In the genomic region with DNA sequence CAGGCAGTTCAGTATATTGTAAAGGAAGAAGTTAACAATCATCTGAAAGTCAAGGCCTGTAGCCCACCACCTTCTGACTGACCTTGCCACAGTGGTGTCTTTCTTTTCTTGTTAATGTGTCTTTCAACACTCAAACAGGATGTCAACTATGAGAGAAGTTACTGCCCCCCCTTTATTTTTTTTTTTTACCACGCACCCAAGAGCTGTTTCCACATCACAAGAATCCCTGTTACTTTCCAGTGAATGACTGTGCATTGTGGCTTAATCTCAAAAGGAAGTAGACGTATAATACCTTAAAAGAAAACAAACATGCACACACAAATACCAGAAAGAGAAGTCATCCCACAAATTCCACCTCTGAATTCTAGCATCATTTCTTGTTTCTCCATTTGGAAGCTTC, we compare ENCODE assay signal across 9 cellular contexts.
DNase-seq lines count a peak whose midpoint lies in the region; ATAC-seq and TF ChIP-seq lines count a peak whose summit lies in the region.
"Had no signal": no experiment of that assay in that cellular context is flagged by ENCODE, and none has a peak within 500 bp of the region (broad histone marks: within the 10 kb centered on the region; RNA-seq: fewer than 3 reads in every experiment).

No MANE protein-coding gene starts in this region.

- H2BK12ac ChIP-seq in mesenchymal stem cell (ENCODE audit: low read length in 2 of 2) = no peak overlapping the region

- no peak overlapping the region for H4K8ac ChIP-seq in mesenchymal stem cell (ENCODE audit: low read length)

- H2BK120ac ChIP-seq in mesenchymal stem cell (ENCODE audit: low read depth, low read length) = no peak overlapping the region

- no peak overlapping the region for H3K4ac ChIP-seq in mesenchymal stem cell (ENCODE audit: low read depth in 1 of 2, low read length in 2 of 2)

- H2AFZ ChIP-seq in mesenchymal stem cell (ENCODE audit: low read depth, low read length) = no peak overlapping the region

- no peak overlapping the region for H2AK5ac ChIP-seq in mesenchymal stem cell (ENCODE audit: low read length, severe bottlenecking)

- no peak for ATAC-seq in GM18505 (IDR thresholded peaks at IDR 0.05; ENCODE audit: unreplicated experiment)
- no peak for ATAC-seq in HG02623 (IDR thresholded peaks at IDR 0.05; ENCODE audit: unreplicated experiment)
- no peak for ATAC-seq in GM21576 (IDR thresholded peaks at IDR 0.05; ENCODE audit: unreplicated experiment)

- no peak overlapping the region for H4K91ac ChIP-seq in mesenchymal stem cell (ENCODE audit: low read length)

- TF ChIP-seq POLR2A in GM18505 (IDR thresholded peaks at IDR 0.05; ENCODE audit: borderline replicate concordance, extremely low read depth, insufficient read depth, insufficient read length) = no peak

- no peak overlapping the region for H3K4me3 ChIP-seq in Jurkat, Clone E6-1 (ENCODE audit: low read length)
- H3K4me3 ChIP-seq in brain microvascular endothelial cell (ENCODE audit: low read depth, low read length) (no peak overlapping the region), mesenchymal stem cell (ENCODE audit: insufficient read depth in 1 of 2, low read depth in 1 of 2, low read length in 2 of 2) (no peak overlapping the region)

- WGBS in mesenchymal stem cell = 6% methylated on average over 1 of the region's 2 CpGs

- H3K27me3 ChIP-seq in brain microvascular endothelial cell (replicated peaks) (no peaks in the 10 kb centered on the region), mesenchymal stem cell (ENCODE audit: control insufficient read depth in 1 of 2, insufficient read depth in 1 of 2, low read length in 2 of 2) (no peaks in the 10 kb centered on the region)

- H3K79me1 ChIP-seq in mesenchymal stem cell (replicated peaks; ENCODE audit: low read length, poor library complexity, severe bottlenecking) = peaks cover 11% of the 10 kb centered on the region

- no peak overlapping the region for H3K9ac ChIP-seq in mesenchymal stem cell (ENCODE audit: low read length)

- H3K4me1 ChIP-seq in mesenchymal stem cell (ENCODE audit: control insufficient read depth, insufficient read depth, low read depth, low read length) = peaks cover 12% of the 10 kb centered on the region

- no peak overlapping the region for H2BK15ac ChIP-seq in mesenchymal stem cell (ENCODE audit: low read depth, poor library complexity, severe bottlenecking)

- in situ Hi-C loops in brain microvascular endothelial cell (cut with HindIII; ENCODE audit: low pct_ligation_motif_present, low sequenced_read_pairs) = no loop called here

- H3K23ac ChIP-seq in mesenchymal stem cell (ENCODE audit: low read length in 2 of 2) = no peak overlapping the region

- H3K18ac ChIP-seq in mesenchymal stem cell (ENCODE audit: low read depth in 1 of 2, low read length in 2 of 2) = peak overlapping the region in 1 of 2 experiments; percentile 20

- no peak overlapping the region for H3K14ac ChIP-seq in mesenchymal stem cell (ENCODE audit: low read length in 2 of 2)

- H3K4me2 ChIP-seq in mesenchymal stem cell (ENCODE audit: low read length, poor library complexity, severe bottlenecking) = no peak overlapping the region

- no peaks in the 10 kb centered on the region for H3K9me3 ChIP-seq in mesenchymal stem cell (ENCODE audit: control insufficient read depth, low read length)

- H3K27ac ChIP-seq in brain microvascular endothelial cell (peak overlapping the region; percentile 85), mesenchymal stem cell (ENCODE audit: low read length, poor library complexity, severe bottlenecking) (peak overlapping the region; percentile 92)

- DNase-seq in AML-193 (lab: John Stamatoyannopoulos, UW) (peak; percentile 15 to 24), brain microvascular endothelial cell (peak; percentile 82), mesenchymal stem cell (peak; percentile 91)
- peak; percentile 17 for DNase-seq in Jurkat, Clone E6-1 (ENCODE audit: low read depth, low spot score)
- DNase-seq in stimulated activated CD4-positive, alpha-beta T cell treated with anti-CD3 and anti-CD28 coated beads, Interleukin-12 subunit alpha, Interleukin-12 subunit beta, amount 100 ng/mL, for 4 hours = no peak
- DNase-seq: activated gamma-delta T cell treated with Interleukin-2 at 50 U/mL for 16 hours had no signal

- no peak for TF ChIP-seq CTCF in brain microvascular endothelial cell (IDR thresholded peaks at IDR 0.05; ENCODE audit: low read depth, low read length, missing control alignments)

- H2BK5ac ChIP-seq in mesenchymal stem cell (ENCODE audit: low read depth, low read length, poor library complexity, severe bottlenecking) = no peak overlapping the region

- H3K36me3 ChIP-seq in brain microvascular endothelial cell (replicated peaks) = no peaks in the 10 kb centered on the region
- no peaks in the 10 kb centered on the region for H3K36me3 ChIP-seq in mesenchymal stem cell (ENCODE audit: control insufficient read depth in 1 of 2, insufficient read depth in 2 of 2, low read depth in 1 of 2, low read length in 2 of 2)
